Comparison of ENCODE assay signal across 8 cellular contexts in genomic region chr19:23273594-23274412, GRCh38. TPM values are rescaled to one million over a fixed set of nuclear protein-coding genes. Genes with fewer than 3 reads are reported as not detected.
A peak's percentile ranks its signal among the peaks of the same experiment; 100 is the strongest.
DNase-seq lines count a peak whose midpoint lies in the region; TF ChIP-seq lines count a peak whose summit lies in the region.

No MANE protein-coding gene starts in this region.

- no peaks in the 10 kb centered on the region for H3F3A ChIP-seq in Loucy (ENCODE audit: low read depth)

- no peaks in the 10 kb centered on the region for H3K9me3 ChIP-seq in Loucy (ENCODE audit: insufficient read depth, low read depth, low read length)
- no peaks in the 10 kb centered on the region for H3K9me3 ChIP-seq in SJSA1 (replicated peaks)

- H3K4me1 ChIP-seq in Loucy (ENCODE audit: insufficient read depth, low read length, poor library complexity, severe bottlenecking) (peaks cover 15% of the 10 kb centered on the region), SJSA1 (replicated peaks) (no peaks in the 10 kb centered on the region)

- peak overlapping the region; percentile 96 for H2AFZ ChIP-seq in Loucy (ENCODE audit: low read length)

- H3K36me3 ChIP-seq in Loucy (ENCODE audit: insufficient read depth, low read length): no peaks in the 10 kb centered on the region; the same call in 1 of the 2 replicates
- H3K36me3 ChIP-seq in SJSA1: peaks cover 4% of the 10 kb centered on the region; the same call in 1 of the 2 replicates

- peaks cover 38% of the 10 kb centered on the region for H3K79me2 ChIP-seq in Loucy (ENCODE audit: insufficient read depth, low read length)

- H3K27me3 ChIP-seq in Loucy (ENCODE audit: insufficient read depth, low read length, poor library complexity, severe bottlenecking): no peaks in the 10 kb centered on the region
- H3K27me3 ChIP-seq in SJSA1 (replicated peaks): no peaks in the 10 kb centered on the region

- H3K4me2 ChIP-seq in Loucy (ENCODE audit: low read depth, low read length, poor library complexity, severe bottlenecking): peak overlapping the region; percentile 96

- no peaks in the 10 kb centered on the region for H3K9me2 ChIP-seq in Loucy (replicated peaks; ENCODE audit: low read depth, low read length)

- peak overlapping the region; percentile 88 for H3K9ac ChIP-seq in Loucy (ENCODE audit: low read depth, low read length, poor library complexity, severe bottlenecking)

- H3K4me3 ChIP-seq in Loucy (ENCODE audit: low read length, poor library complexity, severe bottlenecking) (peak overlapping the region; percentile 98), SJSA1 (peak overlapping the region; percentile 60)

- DNase-seq in EH (ENCODE audit: low read depth) (peak; percentile 88), H4 (ENCODE audit: low spot score) (peak; percentile 87), SJSA1 (ENCODE audit: low read depth in 1 of 2, low spot score in 2 of 2) (peak; percentile 75), globus pallidus (ENCODE audit: low spot score) (peak; percentile 91), nucleus accumbens (lab: John Stamatoyannopoulos, UW) (peak; percentile 28 to 95 (median 84))
- peak; percentile 94 for DNase-seq in activated naive CD4-positive, alpha-beta T cell treated with anti-CD3 and anti-CD28 coated beads, Interleukin-2, amount 50 U/mL, for 16 hours

- peaks cover 12% of the 10 kb centered on the region for H4K20me1 ChIP-seq in Loucy (ENCODE audit: insufficient read depth, low read length, poor library complexity, severe bottlenecking)

- H3K27ac ChIP-seq in SJSA1 (peak overlapping the region; percentile 16; the same call in 1 of the 2 replicates), temporal lobe (ENCODE audit: low read depth, low read length) (peak overlapping the region; percentile 76)

- TF ChIP-seq CTCF in Loucy (conservative IDR thresholded peaks at IDR 0.05; ENCODE audit: low read length): no peak

RNA-seq across cellular contexts. Expression of gene ZNF724, which starts 23.6 kb away (rescaled TPM):
- total RNA-seq in H4 (2014; rRNA removed; shearing (Covaris generic)): 8.8 and 10.5 TPM in 2 replicates
- 6.0 and 13.1 TPM in 2 replicates for total RNA-seq in SJSA1 (2014; rRNA removed; shearing (Covaris generic))
- 10.6 TPM for total RNA-seq in temporal lobe

Comparison
In these comparisons a context has a peak if more than half of its experiments do, and no peak if none do; other contexts are left out.
1. Peak in every context shown above with its lines: DNase-seq, H3K4me3 ChIP-seq and H3K27ac ChIP-seq.